Comparison of ENCODE assay signal across 1 cellular context in the genomic region with DNA sequence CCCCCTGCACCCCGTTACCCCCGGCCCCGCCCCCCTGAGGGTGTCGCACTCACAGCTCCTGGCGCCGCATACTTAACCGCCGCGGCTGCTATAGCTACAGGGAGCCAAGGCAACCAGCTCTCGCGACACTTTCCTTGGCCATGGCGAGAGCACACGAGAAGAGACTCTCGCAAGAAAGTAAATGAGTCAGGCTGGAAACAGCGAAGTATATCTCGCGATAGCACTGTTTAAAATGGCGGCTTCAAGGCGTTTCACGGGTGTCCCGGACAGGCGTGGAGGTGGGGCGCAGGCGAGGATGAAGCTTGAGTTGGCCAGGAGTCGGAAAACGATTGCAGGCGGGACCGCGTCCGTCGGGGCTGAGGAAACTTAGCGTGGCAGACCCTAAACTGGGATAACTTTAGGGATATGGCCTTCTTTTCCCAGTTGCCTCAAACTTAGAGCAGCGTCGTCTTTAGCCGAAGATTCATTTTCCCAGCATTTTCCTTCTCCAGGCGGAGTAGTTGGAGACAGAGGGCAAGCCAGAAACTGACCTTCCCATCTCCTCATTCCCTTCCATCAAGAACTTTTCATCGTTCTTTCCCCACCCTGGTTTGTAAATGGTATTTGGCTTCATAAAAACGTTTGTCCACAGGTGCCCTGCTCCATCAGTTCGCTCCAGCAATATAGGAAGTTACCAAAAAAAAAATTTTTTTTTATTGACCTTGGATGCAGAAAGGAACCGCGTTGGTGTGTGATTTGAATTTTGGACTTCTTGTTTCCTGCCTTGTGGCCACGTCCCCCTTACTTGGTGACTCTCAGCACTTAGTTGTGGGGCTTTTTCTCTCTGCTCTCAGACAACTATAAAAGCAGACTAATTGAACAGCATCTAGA.
TF ChIP-seq lines count a peak whose summit lies in the region.

No MANE protein-coding gene starts in this region.

TF ChIP-seq in K562, 482 proteins besides CTCF, POLR2A, EP300 and RAD21 (continued from another document and continues in another):
- TF ChIP-seq, protein P1, sequence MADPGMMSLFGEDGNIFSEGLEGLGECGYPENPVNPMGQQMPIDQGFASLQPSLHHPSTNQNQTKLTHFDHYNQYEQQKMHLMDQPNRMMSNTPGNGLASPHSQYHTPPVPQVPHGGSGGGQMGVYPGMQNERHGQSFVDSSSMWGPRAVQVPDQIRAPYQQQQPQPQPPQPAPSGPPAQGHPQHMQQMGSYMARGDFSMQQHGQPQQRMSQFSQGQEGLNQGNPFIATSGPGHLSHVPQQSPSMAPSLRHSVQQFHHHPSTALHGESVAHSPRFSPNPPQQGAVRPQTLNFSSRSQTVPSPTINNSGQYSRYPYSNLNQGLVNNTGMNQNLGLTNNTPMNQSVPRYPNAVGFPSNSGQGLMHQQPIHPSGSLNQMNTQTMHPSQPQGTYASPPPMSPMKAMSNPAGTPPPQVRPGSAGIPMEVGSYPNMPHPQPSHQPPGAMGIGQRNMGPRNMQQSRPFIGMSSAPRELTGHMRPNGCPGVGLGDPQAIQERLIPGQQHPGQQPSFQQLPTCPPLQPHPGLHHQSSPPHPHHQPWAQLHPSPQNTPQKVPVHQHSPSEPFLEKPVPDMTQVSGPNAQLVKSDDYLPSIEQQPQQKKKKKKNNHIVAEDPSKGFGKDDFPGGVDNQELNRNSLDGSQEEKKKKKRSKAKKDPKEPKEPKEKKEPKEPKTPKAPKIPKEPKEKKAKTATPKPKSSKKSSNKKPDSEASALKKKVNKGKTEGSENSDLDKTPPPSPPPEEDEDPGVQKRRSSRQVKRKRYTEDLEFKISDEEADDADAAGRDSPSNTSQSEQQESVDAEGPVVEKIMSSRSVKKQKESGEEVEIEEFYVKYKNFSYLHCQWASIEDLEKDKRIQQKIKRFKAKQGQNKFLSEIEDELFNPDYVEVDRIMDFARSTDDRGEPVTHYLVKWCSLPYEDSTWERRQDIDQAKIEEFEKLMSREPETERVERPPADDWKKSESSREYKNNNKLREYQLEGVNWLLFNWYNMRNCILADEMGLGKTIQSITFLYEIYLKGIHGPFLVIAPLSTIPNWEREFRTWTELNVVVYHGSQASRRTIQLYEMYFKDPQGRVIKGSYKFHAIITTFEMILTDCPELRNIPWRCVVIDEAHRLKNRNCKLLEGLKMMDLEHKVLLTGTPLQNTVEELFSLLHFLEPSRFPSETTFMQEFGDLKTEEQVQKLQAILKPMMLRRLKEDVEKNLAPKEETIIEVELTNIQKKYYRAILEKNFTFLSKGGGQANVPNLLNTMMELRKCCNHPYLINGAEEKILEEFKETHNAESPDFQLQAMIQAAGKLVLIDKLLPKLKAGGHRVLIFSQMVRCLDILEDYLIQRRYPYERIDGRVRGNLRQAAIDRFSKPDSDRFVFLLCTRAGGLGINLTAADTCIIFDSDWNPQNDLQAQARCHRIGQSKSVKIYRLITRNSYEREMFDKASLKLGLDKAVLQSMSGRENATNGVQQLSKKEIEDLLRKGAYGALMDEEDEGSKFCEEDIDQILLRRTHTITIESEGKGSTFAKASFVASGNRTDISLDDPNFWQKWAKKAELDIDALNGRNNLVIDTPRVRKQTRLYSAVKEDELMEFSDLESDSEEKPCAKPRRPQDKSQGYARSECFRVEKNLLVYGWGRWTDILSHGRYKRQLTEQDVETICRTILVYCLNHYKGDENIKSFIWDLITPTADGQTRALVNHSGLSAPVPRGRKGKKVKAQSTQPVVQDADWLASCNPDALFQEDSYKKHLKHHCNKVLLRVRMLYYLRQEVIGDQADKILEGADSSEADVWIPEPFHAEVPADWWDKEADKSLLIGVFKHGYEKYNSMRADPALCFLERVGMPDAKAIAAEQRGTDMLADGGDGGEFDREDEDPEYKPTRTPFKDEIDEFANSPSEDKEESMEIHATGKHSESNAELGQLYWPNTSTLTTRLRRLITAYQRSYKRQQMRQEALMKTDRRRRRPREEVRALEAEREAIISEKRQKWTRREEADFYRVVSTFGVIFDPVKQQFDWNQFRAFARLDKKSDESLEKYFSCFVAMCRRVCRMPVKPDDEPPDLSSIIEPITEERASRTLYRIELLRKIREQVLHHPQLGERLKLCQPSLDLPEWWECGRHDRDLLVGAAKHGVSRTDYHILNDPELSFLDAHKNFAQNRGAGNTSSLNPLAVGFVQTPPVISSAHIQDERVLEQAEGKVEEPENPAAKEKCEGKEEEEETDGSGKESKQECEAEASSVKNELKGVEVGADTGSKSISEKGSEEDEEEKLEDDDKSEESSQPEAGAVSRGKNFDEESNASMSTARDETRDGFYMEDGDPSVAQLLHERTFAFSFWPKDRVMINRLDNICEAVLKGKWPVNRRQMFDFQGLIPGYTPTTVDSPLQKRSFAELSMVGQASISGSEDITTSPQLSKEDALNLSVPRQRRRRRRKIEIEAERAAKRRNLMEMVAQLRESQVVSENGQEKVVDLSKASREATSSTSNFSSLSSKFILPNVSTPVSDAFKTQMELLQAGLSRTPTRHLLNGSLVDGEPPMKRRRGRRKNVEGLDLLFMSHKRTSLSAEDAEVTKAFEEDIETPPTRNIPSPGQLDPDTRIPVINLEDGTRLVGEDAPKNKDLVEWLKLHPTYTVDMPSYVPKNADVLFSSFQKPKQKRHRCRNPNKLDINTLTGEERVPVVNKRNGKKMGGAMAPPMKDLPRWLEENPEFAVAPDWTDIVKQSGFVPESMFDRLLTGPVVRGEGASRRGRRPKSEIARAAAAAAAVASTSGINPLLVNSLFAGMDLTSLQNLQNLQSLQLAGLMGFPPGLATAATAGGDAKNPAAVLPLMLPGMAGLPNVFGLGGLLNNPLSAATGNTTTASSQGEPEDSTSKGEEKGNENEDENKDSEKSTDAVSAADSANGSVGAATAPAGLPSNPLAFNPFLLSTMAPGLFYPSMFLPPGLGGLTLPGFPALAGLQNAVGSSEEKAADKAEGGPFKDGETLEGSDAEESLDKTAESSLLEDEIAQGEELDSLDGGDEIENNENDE (IDR thresholded peaks at IDR 0.05; ENCODE audit: low read depth, low read length): no peak
- TF ChIP-seq CCNT2 (IDR thresholded peaks at IDR 0.05; ENCODE audit: borderline replicate concordance, extremely low read depth, insufficient read length, low read depth, low read length): no peak
- no peak for TF ChIP-seq NUFIP1 (IDR thresholded peaks at IDR 0.05; ENCODE audit: partially characterized antibody)
- TF ChIP-seq ZNF586 (CRISPR knock-in tag; conservative IDR thresholded peaks at IDR 0.05): no peak
- TF ChIP-seq TAL1 (IDR thresholded peaks at IDR 0.05): no peak
- TF ChIP-seq SIN3B (IDR thresholded peaks at IDR 0.05; ENCODE audit: low read depth): peak; percentile 95
- no peak; the same call in 1 of the 2 replicates for TF ChIP-seq SMARCC2 (IDR thresholded peaks at IDR 0.05; ENCODE audit: low read depth)
- peak; percentile 99 for TF ChIP-seq RBM22 (IDR thresholded peaks at IDR 0.05; ENCODE audit: low read depth, low read length, poor library complexity, severe bottlenecking)
- peak; percentile 90 for TF ChIP-seq JUND (IDR thresholded peaks at IDR 0.05; ENCODE audit: borderline replicate concordance, low read depth, low read length)
- TF ChIP-seq JUND (tag; IDR thresholded peaks at IDR 0.05; ENCODE audit: borderline replicate concordance, low read depth, low read length): peak; percentile 79; the same call in 2 of the 3 replicates
- no peak for TF ChIP-seq ZNF143 (CRISPR knock-in tag; IDR thresholded peaks at IDR 0.05)
- peak; percentile 92 for TF ChIP-seq HDAC2 (IDR thresholded peaks at IDR 0.05)
- TF ChIP-seq POLR3A (IDR thresholded peaks at IDR 0.05; ENCODE audit: borderline replicate concordance, extremely low read depth, insufficient read depth, insufficient read length): no peak
- peak; percentile 23; the same call in 1 of the 2 replicates for TF ChIP-seq E2F3 (CRISPR knock-in tag; IDR thresholded peaks at IDR 0.05)
- no peak for TF ChIP-seq ZNF551 (CRISPR knock-in tag; IDR thresholded peaks at IDR 0.05)
- no peak for TF ChIP-seq ZNF644 (tag; IDR thresholded peaks at IDR 0.05; ENCODE audit: low read depth)
- no peak for TF ChIP-seq BRF1 (IDR thresholded peaks at IDR 0.05; ENCODE audit: borderline replicate concordance, extremely low read depth, insufficient read length)
- TF ChIP-seq ZNF408 (CRISPR knock-in tag; IDR thresholded peaks at IDR 0.05; ENCODE audit: low read depth): no peak
- TF ChIP-seq ZNF232 (CRISPR knock-in tag; IDR thresholded peaks at IDR 0.05): no peak
- no peak for TF ChIP-seq ZNF316 (IDR thresholded peaks at IDR 0.05)
- no peak for TF ChIP-seq ZKSCAN3 (CRISPR knock-in tag; IDR thresholded peaks at IDR 0.05)
- no peak for TF ChIP-seq HDAC6 (IDR thresholded peaks at IDR 0.05; ENCODE audit: low read depth, low read length)
- TF ChIP-seq, protein P2, sequence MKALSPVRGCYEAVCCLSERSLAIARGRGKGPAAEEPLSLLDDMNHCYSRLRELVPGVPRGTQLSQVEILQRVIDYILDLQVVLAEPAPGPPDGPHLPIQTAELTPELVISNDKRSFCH (CRISPR knock-in tag; IDR thresholded peaks at IDR 0.05): no peak
- TF ChIP-seq, protein P2 (tag; IDR thresholded peaks at IDR 0.05): 0 out of 2 replicates have a peak, but pooled peaks have one; percentile 42
- TF ChIP-seq, protein P3, sequence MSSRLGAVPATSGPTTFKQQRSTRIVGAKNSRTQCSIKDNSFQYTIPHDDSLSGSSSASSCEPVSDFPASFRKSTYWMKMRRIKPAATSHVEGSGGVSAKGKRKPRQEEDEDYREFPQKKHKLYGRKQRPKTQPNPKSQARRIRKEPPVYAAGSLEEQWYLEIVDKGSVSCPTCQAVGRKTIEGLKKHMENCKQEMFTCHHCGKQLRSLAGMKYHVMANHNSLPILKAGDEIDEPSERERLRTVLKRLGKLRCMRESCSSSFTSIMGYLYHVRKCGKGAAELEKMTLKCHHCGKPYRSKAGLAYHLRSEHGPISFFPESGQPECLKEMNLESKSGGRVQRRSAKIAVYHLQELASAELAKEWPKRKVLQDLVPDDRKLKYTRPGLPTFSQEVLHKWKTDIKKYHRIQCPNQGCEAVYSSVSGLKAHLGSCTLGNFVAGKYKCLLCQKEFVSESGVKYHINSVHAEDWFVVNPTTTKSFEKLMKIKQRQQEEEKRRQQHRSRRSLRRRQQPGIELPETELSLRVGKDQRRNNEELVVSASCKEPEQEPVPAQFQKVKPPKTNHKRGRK (tag; IDR thresholded peaks at IDR 0.05): no peak
- 0 out of 2 replicates have a peak, but pooled peaks have one; percentile 39 for TF ChIP-seq ZEB2 (IDR thresholded peaks at IDR 0.05)
- 0 out of 2 replicates have a peak, but pooled peaks have one; percentile 62 for TF ChIP-seq ZNF263 (CRISPR knock-in tag; IDR thresholded peaks at IDR 0.05; ENCODE audit: borderline replicate concordance)
- TF ChIP-seq ELF2 (CRISPR knock-in tag; IDR thresholded peaks at IDR 0.05): peak; percentile 55; the same call in 1 of the 2 replicates
- TF ChIP-seq LEF1 (IDR thresholded peaks at IDR 0.05): 0 out of 2 replicates have a peak, but pooled peaks have one; percentile 30
- TF ChIP-seq, protein P4, sequence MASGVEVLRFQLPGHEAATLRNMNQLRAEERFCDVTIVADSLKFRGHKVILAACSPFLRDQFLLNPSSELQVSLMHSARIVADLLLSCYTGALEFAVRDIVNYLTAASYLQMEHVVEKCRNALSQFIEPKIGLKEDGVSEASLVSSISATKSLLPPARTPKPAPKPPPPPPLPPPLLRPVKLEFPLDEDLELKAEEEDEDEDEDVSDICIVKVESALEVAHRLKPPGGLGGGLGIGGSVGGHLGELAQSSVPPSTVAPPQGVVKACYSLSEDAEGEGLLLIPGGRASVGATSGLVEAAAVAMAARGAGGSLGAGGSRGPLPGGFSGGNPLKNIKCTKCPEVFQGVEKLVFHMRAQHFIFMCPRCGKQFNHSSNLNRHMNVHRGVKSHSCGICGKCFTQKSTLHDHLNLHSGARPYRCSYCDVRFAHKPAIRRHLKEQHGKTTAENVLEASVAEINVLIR (CRISPR knock-in tag; IDR thresholded peaks at IDR 0.05): no peak
- TF ChIP-seq ZNF785 (CRISPR knock-in tag; IDR thresholded peaks at IDR 0.05): no peak
- no peak for TF ChIP-seq SRSF7 (optimal IDR thresholded peaks at IDR 0.05; ENCODE audit: low read depth, low read length)
- no peak for TF ChIP-seq NCOA1 (IDR thresholded peaks at IDR 0.05; ENCODE audit: low read depth)
- TF ChIP-seq, protein P5, sequence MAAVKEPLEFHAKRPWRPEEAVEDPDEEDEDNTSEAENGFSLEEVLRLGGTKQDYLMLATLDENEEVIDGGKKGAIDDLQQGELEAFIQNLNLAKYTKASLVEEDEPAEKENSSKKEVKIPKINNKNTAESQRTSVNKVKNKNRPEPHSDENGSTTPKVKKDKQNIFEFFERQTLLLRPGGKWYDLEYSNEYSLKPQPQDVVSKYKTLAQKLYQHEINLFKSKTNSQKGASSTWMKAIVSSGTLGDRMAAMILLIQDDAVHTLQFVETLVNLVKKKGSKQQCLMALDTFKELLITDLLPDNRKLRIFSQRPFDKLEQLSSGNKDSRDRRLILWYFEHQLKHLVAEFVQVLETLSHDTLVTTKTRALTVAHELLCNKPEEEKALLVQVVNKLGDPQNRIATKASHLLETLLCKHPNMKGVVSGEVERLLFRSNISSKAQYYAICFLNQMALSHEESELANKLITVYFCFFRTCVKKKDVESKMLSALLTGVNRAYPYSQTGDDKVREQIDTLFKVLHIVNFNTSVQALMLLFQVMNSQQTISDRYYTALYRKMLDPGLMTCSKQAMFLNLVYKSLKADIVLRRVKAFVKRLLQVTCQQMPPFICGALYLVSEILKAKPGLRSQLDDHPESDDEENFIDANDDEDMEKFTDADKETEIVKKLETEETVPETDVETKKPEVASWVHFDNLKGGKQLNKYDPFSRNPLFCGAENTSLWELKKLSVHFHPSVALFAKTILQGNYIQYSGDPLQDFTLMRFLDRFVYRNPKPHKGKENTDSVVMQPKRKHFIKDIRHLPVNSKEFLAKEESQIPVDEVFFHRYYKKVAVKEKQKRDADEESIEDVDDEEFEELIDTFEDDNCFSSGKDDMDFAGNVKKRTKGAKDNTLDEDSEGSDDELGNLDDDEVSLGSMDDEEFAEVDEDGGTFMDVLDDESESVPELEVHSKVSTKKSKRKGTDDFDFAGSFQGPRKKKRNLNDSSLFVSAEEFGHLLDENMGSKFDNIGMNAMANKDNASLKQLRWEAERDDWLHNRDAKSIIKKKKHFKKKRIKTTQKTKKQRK (IDR thresholded peaks at IDR 0.05; ENCODE audit: borderline replicate concordance, low read depth, low read length): no peak
- no peak for TF ChIP-seq ZKSCAN8 (CRISPR knock-in tag; IDR thresholded peaks at IDR 0.05)
- no peak for TF ChIP-seq ZNF766 (CRISPR knock-in tag; conservative IDR thresholded peaks at IDR 0.05)
- TF ChIP-seq ZNF41 (CRISPR knock-in tag; conservative IDR thresholded peaks at IDR 0.05): peak; percentile 10; the same call in 1 of the 2 replicates
- TF ChIP-seq ZSCAN32 (CRISPR knock-in tag; IDR thresholded peaks at IDR 0.05): 0 out of 2 replicates have a peak, but pooled peaks have one; percentile 19
- TF ChIP-seq GTF2F1 (IDR thresholded peaks at IDR 0.05; ENCODE audit: low read depth, low read length): peak; percentile 81; the same call in 1 of the 2 replicates
- TF ChIP-seq MIER1 (IDR thresholded peaks at IDR 0.05; ENCODE audit: low read depth): no peak
- TF ChIP-seq CTBP1 (IDR thresholded peaks at IDR 0.05; ENCODE audit: borderline replicate concordance): no peak
- TF ChIP-seq HDAC1 (IDR thresholded peaks at IDR 0.05): peak in 1 of 2 experiments; percentile 84; a peak in 2 of 4 replicates
- TF ChIP-seq ZNF583 (CRISPR knock-in tag; IDR thresholded peaks at IDR 0.05): no peak
- TF ChIP-seq ZNF695 (CRISPR knock-in tag; IDR thresholded peaks at IDR 0.05): no peak
- no peak; the same call in 1 of the 2 replicates for TF ChIP-seq ETV1 (tag; conservative IDR thresholded peaks at IDR 0.05; ENCODE audit: low read depth)
- TF ChIP-seq ELF1 (tag; IDR thresholded peaks at IDR 0.05): 0 out of 2 replicates have a peak, but pooled peaks have one; percentile 36
- TF ChIP-seq ZBTB8A (IDR thresholded peaks at IDR 0.05; ENCODE audit: partially characterized antibody): no peak
